In the genomic region with DNA sequence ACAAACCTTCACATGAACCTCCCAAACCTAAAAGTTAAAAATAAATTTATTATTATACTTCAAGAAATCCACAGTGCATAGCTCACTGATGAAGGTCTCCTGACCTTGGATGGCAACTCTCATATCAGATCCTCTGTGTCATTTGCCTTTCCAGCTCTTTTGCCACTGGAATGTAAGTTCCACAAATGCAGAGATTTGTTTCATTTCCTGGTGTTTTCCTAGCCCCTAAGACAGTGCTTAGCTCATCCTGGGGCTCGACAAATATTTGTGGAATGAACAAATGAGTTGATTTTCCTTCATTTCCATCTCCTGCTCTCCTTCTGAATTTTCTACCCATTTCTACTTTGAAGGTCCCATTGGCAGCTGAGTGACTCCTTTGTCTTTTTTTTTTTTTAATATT, we compare ENCODE assay signal across 16 cellular contexts. TPM values are rescaled to one million over a fixed set of nuclear protein-coding genes. Genes with fewer than 3 reads are reported as not detected.
DNase-seq lines count a peak whose midpoint lies in the region; ATAC-seq and TF ChIP-seq lines count a peak whose summit lies in the region.
"Had no signal": no experiment of that assay in that cellular context is flagged by ENCODE, and none has a peak within 500 bp of the region (broad histone marks: within the 10 kb centered on the region; RNA-seq: fewer than 3 reads in every experiment).

No MANE protein-coding gene starts in this region.

- no peak overlapping the region for H3K4me3 ChIP-seq in testis
- H3K4me3 ChIP-seq in transverse colon, result no peak overlapping the region

- TF ChIP-seq POLR2A in testis (IDR thresholded peaks at IDR 0.05) (no peak), transverse colon (IDR thresholded peaks at IDR 0.05) (no peak)

- TF ChIP-seq CTCF in testis (IDR thresholded peaks at IDR 0.05) (no peak), transverse colon (IDR thresholded peaks at IDR 0.05) (no peak)

- H3K27me3 ChIP-seq in testis, result no peaks in the 10 kb centered on the region
- H3K27me3 ChIP-seq in transverse colon, result no peaks in the 10 kb centered on the region

- H3K36me3 ChIP-seq in testis (ENCODE audit: low read depth, missing control alignments) (no peaks in the 10 kb centered on the region), transverse colon (no peaks in the 10 kb centered on the region)

- DNase-seq in AG08395 (ENCODE audit: low spot score) (peak; percentile 51), HCEC 1CT (peak; percentile 23), astrocyte of the hippocampus (ENCODE audit: low read depth, low spot score) (peak; percentile 46), kidney tubule cell (ENCODE audit: low spot score) (peak; percentile 83), testis (no peak), NCI-H1417 treated with DMSO at 0.1 percent for 48 hours (lab: John Stamatoyannopoulos, UW) (no peak), transverse colon (no peak)
- DNase-seq: activated CD4-positive, alpha-beta T cell treated with anti-CD3 and anti-CD28 coated beads for 1 hour; activated effector memory CD4-positive, alpha-beta T cell treated with anti-CD3 and anti-CD28 coated beads, Interleukin-2, amount 50 U/mL, for 16 hours; anterior cingulate cortex; cortex of kidney; midbrain; NCI-H1694 treated with DMSO at 0.1 percent for 48 hours; NCI-H446 treated with DMSO at 0.1 percent for 48 hours; T-helper 2 cell had no signal

- H3K9me3 ChIP-seq in testis (no peaks in the 10 kb centered on the region), transverse colon (no peaks in the 10 kb centered on the region)

- H3K27ac ChIP-seq in testis (no peak overlapping the region), transverse colon (peak overlapping the region in 1 of 4 donors; percentile 37)

- intact Hi-C loops in testis (cut with DNase I; ENCODE audit: low total_unique reads), result no loop called here
- intact Hi-C loops in transverse colon (cut with DNase I; ENCODE audit: low total_unique reads), result no loop called here

- 74 to 84% methylated on average over 1 of the region's 1 CpG for WGBS in testis, 2 donors
- WGBS in transverse colon (ENCODE audit: low coverage in 1 of 2), 2 donors, result 78% methylated on average over 1 of the region's 1 CpG

- no peak for TF ChIP-seq EP300 in transverse colon (IDR thresholded peaks at IDR 0.05; ENCODE audit: low read depth)

- in situ Hi-C loops in transverse colon (cut with MboI; ENCODE audit: low pct_ligation_motif_present in 1 of 4, low pct_unique_long_range_greater_than_20kb in 1 of 4, low sequenced_read_pairs in 3 of 4), result no loop called here

- no peaks in the 10 kb centered on the region for H3K4me1 ChIP-seq in testis
- peaks cover 0 to 29% (median 14%) of the 10 kb centered on the region in 4 donors for H3K4me1 ChIP-seq in transverse colon

- no peak for ATAC-seq in GM18858 (IDR thresholded peaks at IDR 0.05; ENCODE audit: unreplicated experiment)

RNA-seq across cellular contexts. Expression of gene FRMD4B, which starts 56.0 kb away (rescaled TPM):
- total RNA-seq in testis, result 10 to 100 TPM; 13.7 to 17.8 TPM
- 10.2 TPM for polyA plus RNA-seq in testis (ENCODE audit: insufficient read depth, low read depth, low replicate concordance)
- total RNA-seq in transverse colon, result 10 to 100 TPM; 15.5 to 36.7 (median 26.0) TPM

Comparison
In these comparisons a context has a peak if more than half of its experiments do, and no peak if none do; other contexts are left out.
1. DNase-seq: peak in AG08395 (single experiment), HCEC 1CT (single experiment), astrocyte of the hippocampus (single experiment) and kidney tubule cell (single experiment); none in testis (single experiment), NCI-H1417 treated with DMSO at 0.1 percent for 48 hours (single experiment) and transverse colon (single experiment).